16 cellular contexts compared by ENCODE assay signal in the genomic region with DNA sequence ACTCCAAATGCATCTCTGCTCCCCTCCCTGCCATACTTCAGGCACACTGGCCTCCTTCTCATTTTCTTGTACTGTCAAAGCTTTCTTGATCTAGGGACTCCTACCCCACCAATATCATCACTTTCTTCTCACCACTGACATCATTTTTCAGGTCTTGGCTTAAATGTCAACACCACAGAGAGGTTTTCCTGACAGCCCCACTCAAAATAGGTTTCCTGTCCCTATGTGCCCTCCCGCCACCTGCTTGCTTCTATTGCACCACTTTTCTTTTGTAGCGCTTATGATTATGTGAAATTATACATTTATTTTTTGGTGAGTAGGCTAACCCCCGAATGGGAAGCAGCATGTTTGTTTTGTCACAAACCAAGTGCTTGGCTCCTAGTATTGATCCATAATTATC.
DNase-seq lines count a peak whose midpoint lies in the region; ATAC-seq, FAIRE-seq and TF ChIP-seq lines count a peak whose summit lies in the region.
"Had no signal": no experiment of that assay in that cellular context is flagged by ENCODE, and none has a peak within 500 bp of the region (broad histone marks: within the 10 kb centered on the region; RNA-seq: fewer than 3 reads in every experiment).

No MANE protein-coding gene starts in this region.

- ATAC-seq in left ventricle myocardium superior (no peak), foreskin keratinocyte (no peak)
- ATAC-seq: Panc1 had no signal

- intact Hi-C loops in left ventricle myocardium superior (cut with micrococcal nuclease) = no loop called here

- H3K27ac ChIP-seq in cardiac muscle cell (peak overlapping the region; percentile 36), foreskin keratinocyte (peak overlapping the region; percentile 51)

- H3K4me1 ChIP-seq in cardiac muscle cell (ENCODE audit: low read depth) (peaks cover 9% of the 10 kb centered on the region), foreskin keratinocyte (peaks cover 26% of the 10 kb centered on the region)

- no peak for FAIRE-seq in frontal cortex (lab: Jason Lieb, UNC)
- FAIRE-seq: A204.1, H1 had no signal

- TF ChIP-seq CTCF in cardiac muscle cell (IDR thresholded peaks at IDR 0.05; ENCODE audit: low read depth, low read length) (no peak), foreskin keratinocyte (conservative IDR thresholded peaks at IDR 0.05) (no peak)

- H3K4me3 ChIP-seq in cardiac muscle cell = no peak overlapping the region
- H3K4me3 ChIP-seq: MG63 had no signal

- DNase-seq in cardiac muscle cell (ENCODE audit: low read depth in 1 of 2, low spot score in 1 of 2) (no peak), left ventricle myocardium superior (no peak), NCI-H2227 (lab: John Stamatoyannopoulos, UW; ENCODE audit: unreplicated experiment) (peak; percentile 56), foreskin keratinocyte (no peak), NCI-H2171 treated with DMSO at 0.1 percent for 48 hours (lab: John Stamatoyannopoulos, UW) (no peak), frontal cortex (ENCODE audit: low spot score in 2 of 2) (no peak), SK-N-DZ (ENCODE audit: low spot score) (no peak), islet precursor cell (no peak)
- DNase-seq: C1 segment of cervical spinal cord, MG63, NCI-H1694, SK-N-SH, T-helper 1 cell had no signal

- H3K27me3 ChIP-seq in cardiac muscle cell = no peaks in the 10 kb centered on the region
- no peaks in the 10 kb centered on the region for H3K27me3 ChIP-seq in foreskin keratinocyte
- H3K27me3 ChIP-seq: MG63 had no signal

- H3K9me3 ChIP-seq in cardiac muscle cell (ENCODE audit: low read depth) = no peaks in the 10 kb centered on the region
- H3K9me3 ChIP-seq: MG63, SK-N-SH had no signal

- no peaks in the 10 kb centered on the region for H3K36me3 ChIP-seq in cardiac muscle cell
- H3K36me3 ChIP-seq: MG63 had no signal
